ENCODE assay signal across 18 cellular contexts in the genomic region with DNA sequence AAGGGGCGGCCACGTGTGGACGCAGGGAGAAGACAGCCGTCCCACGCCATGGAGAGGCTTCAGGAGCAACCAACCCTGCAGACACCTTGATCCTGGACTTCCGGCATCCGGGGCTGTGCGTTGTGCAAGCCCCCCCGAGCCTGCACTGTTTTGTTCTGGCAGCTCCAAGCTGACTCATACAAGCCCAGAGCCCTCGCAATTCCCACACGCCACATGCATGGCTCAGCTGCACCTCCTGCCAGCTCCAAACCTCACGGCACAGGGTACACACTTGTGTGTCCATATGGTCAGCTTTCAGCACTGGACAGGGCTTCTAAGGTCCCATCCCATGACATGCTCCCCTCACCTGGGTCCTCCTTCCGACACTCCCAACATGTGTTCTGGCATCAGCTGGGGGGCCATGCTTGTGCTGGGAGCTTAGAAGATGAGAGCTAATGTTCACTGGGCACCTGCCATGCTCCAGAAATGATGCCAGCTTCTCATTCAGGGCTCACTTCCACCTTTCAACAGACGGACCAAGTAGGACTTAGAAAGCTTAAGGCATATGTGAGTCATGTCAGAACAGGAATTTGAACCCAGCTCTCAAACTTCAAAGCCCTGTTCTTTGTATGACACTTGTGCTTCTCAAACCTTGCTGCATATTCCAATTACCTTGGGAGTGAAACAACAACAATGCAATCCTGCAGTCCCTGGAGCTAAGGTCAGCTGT.
DNase-seq lines count a peak whose midpoint lies in the region; FAIRE-seq and TF ChIP-seq lines count a peak whose summit lies in the region.
"Had no signal": no experiment of that assay in that cellular context is flagged by ENCODE, and none has a peak within 500 bp of the region (broad histone marks: within the 10 kb centered on the region; RNA-seq: fewer than 3 reads in every experiment).

No MANE protein-coding gene starts in this region.

- H3K9me3 ChIP-seq in neuronal stem cell (replicated peaks in 1 of 2; ENCODE audit: control insufficient read depth in 2 of 2, insufficient read depth in 1 of 2, low read depth in 1 of 2, low read length in 2 of 2) = no peaks in the 10 kb centered on the region
- H3K9me3 ChIP-seq: BE2C, breast epithelium, esophagus squamous epithelium, prostate gland had no signal

- H4K8ac ChIP-seq in neuronal stem cell (ENCODE audit: low read depth, low read length) = no peak overlapping the region

- no peak overlapping the region for H4K91ac ChIP-seq in neuronal stem cell (ENCODE audit: low read depth, low read length, poor library complexity)

- no peaks in the 10 kb centered on the region for H3K79me1 ChIP-seq in neuronal stem cell (ENCODE audit: low read depth, low read length)

- DNase-seq in ELR (ENCODE audit: low read depth) = peak; percentile 32
- peak; percentile 40 for DNase-seq in M059J (ENCODE audit: low read depth)
- peak; percentile 12 for DNase-seq in choroid plexus epithelial cell (ENCODE audit: low read depth)
- no peak for DNase-seq in neuronal stem cell (ENCODE audit: low spot score)
- DNase-seq in GM19239 (ENCODE audit: insufficient read length, low spot score) = no peak
- no peak for DNase-seq in progenitor cell of endocrine pancreas (ENCODE audit: low spot score, unreplicated experiment)
- DNase-seq in stimulated activated naive CD4-positive, alpha-beta T cell (lab: John Stamatoyannopoulos, UW) = no peak
- no peak for DNase-seq in activated CD4-positive, alpha-beta T cell treated with anti-CD3 and anti-CD28 coated beads for 4 hours
- DNase-seq: activated CD4-positive, alpha-beta T cell treated with anti-CD3 and anti-CD28 coated beads for 48 hours; BE2C; esophagus squamous epithelium; KBM-7; stimulated activated CD4-positive, alpha-beta T cell treated with anti-CD3 and anti-CD28 coated beads, Interleukin-12 subunit alpha, Interleukin-12 subunit beta, amount 100 ng/mL, for 4 hours; stimulated activated naive CD4-positive, alpha-beta T cell treated with Interleukin-2 at 50 U/mL for 16 hours had no signal

- no CpG with 5 or more reads among the region's 14 CpGs for WGBS in neuronal stem cell (ENCODE audit: extremely low coverage in 2 of 2, insufficient read length in 2 of 2, insufficient replicate concordance in 1 of 2), 2 donors

- H2BK12ac ChIP-seq in neuronal stem cell (ENCODE audit: low read length) = peak overlapping the region; percentile 81

- peaks cover 31% of the 10 kb centered on the region for H3K27me3 Mint-ChIP-seq in progenitor cell of endocrine pancreas

- no peak overlapping the region for H2BK120ac ChIP-seq in neuronal stem cell (ENCODE audit: low read depth, low read length)

- H3K4me1 ChIP-seq in neuronal stem cell (ENCODE audit: control insufficient read depth in 2 of 2, insufficient read depth in 1 of 2, low read depth in 1 of 2, low read length in 2 of 2) = peaks cover 6 to 17% of the 10 kb centered on the region in 2 donors
- H3K4me1 ChIP-seq: BE2C, breast epithelium, prostate gland had no signal

- H3K4me2 ChIP-seq in neuronal stem cell (ENCODE audit: insufficient read depth, low read length, poor library complexity, severe bottlenecking) = no peak overlapping the region

- no peak overlapping the region for H3K4me3 ChIP-seq in choroid plexus epithelial cell (ENCODE audit: low read depth, low read length)
- no peak overlapping the region for H3K4me3 ChIP-seq in neuronal stem cell (ENCODE audit: low read length in 2 of 2)
- H3K4me3 ChIP-seq: breast epithelium, esophagus squamous epithelium, prostate gland had no signal

- H2BK5ac ChIP-seq in neuronal stem cell (ENCODE audit: low read length) = peak overlapping the region; percentile 46

- no peak overlapping the region for H3K27ac ChIP-seq in neuronal stem cell (replicated peaks; ENCODE audit: low read length)
- H3K27ac ChIP-seq: breast epithelium, esophagus squamous epithelium, prostate gland had no signal

- H3K27ac Mint-ChIP-seq in progenitor cell of endocrine pancreas = no peak overlapping the region
- H3K27ac Mint-ChIP-seq: activated naive CD4-positive, alpha-beta T cell treated with anti-CD3 and anti-CD28 coated beads, Interleukin-2, amount 50 U/mL, for 24 hours; T-helper 2 cell treated with Interferon-gamma antibody and Interleukin-4, amounts not matched to agents 5 μg/mL and 100 μg/mL, for 36 hours had no signal

- no peak overlapping the region for H2AK5ac ChIP-seq in neuronal stem cell (ENCODE audit: low read depth, low read length)

- H3K23ac ChIP-seq in neuronal stem cell (ENCODE audit: low read depth, low read length, poor library complexity) = peak overlapping the region; percentile 92

- H3K4me3 Mint-ChIP-seq in progenitor cell of endocrine pancreas (ENCODE audit: low read depth) = no peak overlapping the region
- H3K4me3 Mint-ChIP-seq: activated naive CD4-positive, alpha-beta T cell treated with anti-CD3 and anti-CD28 coated beads, Interleukin-2, amount 50 U/mL, for 24 hours; T-helper 2 cell treated with Interferon-gamma antibody and Interleukin-4, amounts not matched to agents 5 μg/mL and 100 μg/mL, for 36 hours had no signal

- H3K9me3 Mint-ChIP-seq in progenitor cell of endocrine pancreas (ENCODE audit: low read depth) = no peaks in the 10 kb centered on the region
- H3K9me3 Mint-ChIP-seq: activated naive CD4-positive, alpha-beta T cell treated with anti-CD3 and anti-CD28 coated beads, Interleukin-2, amount 50 U/mL, for 24 hours; T-helper 2 cell treated with Interferon-gamma antibody and Interleukin-4, amounts not matched to agents 5 μg/mL and 100 μg/mL, for 36 hours had no signal

- no peak overlapping the region for H2AFZ ChIP-seq in neuronal stem cell (ENCODE audit: low read length)

- no peak overlapping the region for H3K9ac ChIP-seq in neuronal stem cell (ENCODE audit: low read depth, low read length, poor library complexity)

- H3K4ac ChIP-seq in neuronal stem cell (ENCODE audit: low read length) = no peak overlapping the region

- H3K14ac ChIP-seq in neuronal stem cell (ENCODE audit: low read length) = no peak overlapping the region

- H3K36me3 Mint-ChIP-seq in progenitor cell of endocrine pancreas (ENCODE audit: insufficient read depth) = peaks cover 8% of the 10 kb centered on the region
- H3K36me3 Mint-ChIP-seq: activated naive CD4-positive, alpha-beta T cell treated with anti-CD3 and anti-CD28 coated beads, Interleukin-2, amount 50 U/mL, for 24 hours had no signal

- H3K18ac ChIP-seq in neuronal stem cell (ENCODE audit: low read length) = no peak overlapping the region

- H3K36me3 ChIP-seq in neuronal stem cell (replicated peaks in 1 of 2; ENCODE audit: control insufficient read depth in 2 of 2, insufficient read depth in 2 of 2, low read length in 2 of 2) = no peaks in the 10 kb centered on the region
- H3K36me3 ChIP-seq: BE2C, breast epithelium, esophagus squamous epithelium, prostate gland had no signal

- peaks cover 5% of the 10 kb centered on the region for H3K4me1 Mint-ChIP-seq in progenitor cell of endocrine pancreas (ENCODE audit: low read depth)
- H3K4me1 Mint-ChIP-seq: activated naive CD4-positive, alpha-beta T cell treated with anti-CD3 and anti-CD28 coated beads, Interleukin-2, amount 50 U/mL, for 24 hours had no signal

- no peak for FAIRE-seq in GM19239 (lab: Jason Lieb, UNC)

- peaks cover 0 to 15% (median 7%) of the 10 kb centered on the region in 3 experiments for H3K27me3 ChIP-seq in neuronal stem cell (ENCODE audit: control insufficient read depth in 3 of 3, insufficient read depth in 3 of 3, low read depth in 1 of 3, low read length in 3 of 3)
- H3K27me3 ChIP-seq: BE2C had no signal

- H2BK15ac ChIP-seq in neuronal stem cell (ENCODE audit: low read length) = no peak overlapping the region

- TF ChIP-seq CTCF in choroid plexus epithelial cell (conservative IDR thresholded peaks at IDR 0.05; ENCODE audit: low read depth, low read length) (no peak), progenitor cell of endocrine pancreas (IDR thresholded peaks at IDR 0.05; ENCODE audit: unreplicated experiment) (no peak)

Comparison
In these comparisons a context has a peak if more than half of its experiments do, and no peak if none do; other contexts are left out.
1. DNase-seq: peak in ELR (single experiment), M059J (single experiment) and choroid plexus epithelial cell (single experiment); none in neuronal stem cell (single experiment), GM19239 (single experiment), progenitor cell of endocrine pancreas (single experiment), stimulated activated naive CD4-positive, alpha-beta T cell (0 of 6) and activated CD4-positive, alpha-beta T cell treated with anti-CD3 and anti-CD28 coated beads for 4 hours (0 of 2).